ENCODE assay signal across 8 cellular contexts in the genomic region with DNA sequence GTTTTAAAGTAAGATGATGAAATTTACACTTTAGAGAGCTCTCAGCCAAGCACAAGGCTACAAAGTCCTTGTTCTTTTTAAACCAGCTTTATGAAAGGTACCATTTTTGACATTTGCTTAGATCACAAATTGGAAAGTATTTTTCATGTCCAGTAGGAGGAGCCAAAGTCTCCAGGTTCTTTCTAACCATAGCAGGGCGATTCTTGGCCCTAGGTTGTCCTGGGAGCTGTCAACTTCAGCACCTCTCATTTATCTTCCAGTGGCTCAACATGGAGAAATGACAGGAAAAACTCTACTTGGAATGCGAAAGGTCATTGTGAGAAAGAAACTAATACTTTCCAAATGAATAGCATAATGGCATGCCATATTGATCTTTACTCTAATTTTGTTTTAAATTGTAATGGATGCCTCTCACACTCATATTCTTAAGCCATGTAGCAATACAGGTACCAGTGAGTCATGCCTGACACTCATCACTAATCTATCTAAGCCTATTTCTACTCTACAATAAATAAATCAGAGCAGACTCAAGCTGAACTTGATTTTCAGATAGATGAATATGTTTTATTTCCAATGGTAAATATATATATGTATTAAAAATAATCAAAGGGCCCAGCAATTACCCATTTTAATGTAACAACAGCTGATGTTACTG.
DNase-seq lines count a peak whose midpoint lies in the region; ATAC-seq and TF ChIP-seq lines count a peak whose summit lies in the region.

No MANE protein-coding gene starts in this region.

- no peaks in the 10 kb centered on the region for H3K9me3 ChIP-seq in WERI-Rb-1 (ENCODE audit: severe bottlenecking)
- peaks cover 0 to 1% of the 10 kb centered on the region in 2 donors for H3K9me3 ChIP-seq in left lung
- no peaks in the 10 kb centered on the region for H3K9me3 ChIP-seq in colonic mucosa

- H3K9ac ChIP-seq in colonic mucosa (ENCODE audit: low read depth in 2 of 2, low read length in 2 of 2) = no peak overlapping the region

- H3K27ac ChIP-seq in WERI-Rb-1 = no peak overlapping the region
- H3K27ac ChIP-seq in left lung = no peak overlapping the region
- H3K27ac ChIP-seq in colonic mucosa = no peak overlapping the region

- peak; percentile 23 for DNase-seq in EH (ENCODE audit: low read depth)
- DNase-seq in LNCaP clone FGC (ENCODE audit: low read depth) = peak; percentile 49
- peak; percentile 16 for DNase-seq in WERI-Rb-1
- no peak for DNase-seq in left lung
- DNase-seq in colonic mucosa = no peak
- no peak for DNase-seq in T1000 (lab: John Stamatoyannopoulos, UW)
- no peak for DNase-seq in NK-92 treated with Interleukin-12 subunit alpha and Interleukin-12 subunit beta, amount 100 ng/mL, for 24 hours (lab: John Stamatoyannopoulos, UW)

- H3K4me1 ChIP-seq in left lung = no peaks in the 10 kb centered on the region
- H3K4me1 ChIP-seq in colonic mucosa = no peaks in the 10 kb centered on the region

- H3K36me3 ChIP-seq in WERI-Rb-1 (no peaks in the 10 kb centered on the region), left lung (no peaks in the 10 kb centered on the region), colonic mucosa (no peaks in the 10 kb centered on the region)

- H3K27me3 ChIP-seq in WERI-Rb-1 (ENCODE audit: insufficient read depth, low read depth, severe bottlenecking) = peaks cover 21% of the 10 kb centered on the region
- peaks cover 13 to 50% of the 10 kb centered on the region in 2 donors for H3K27me3 ChIP-seq in left lung
- peaks cover 17% of the 10 kb centered on the region for H3K27me3 ChIP-seq in colonic mucosa

- H3K4me3 ChIP-seq in LNCaP clone FGC (ENCODE audit: low read depth, low read length) (no peak overlapping the region), WERI-Rb-1 (ENCODE audit: low read depth, low read length) (no peak overlapping the region), left lung (no peak overlapping the region), colonic mucosa (no peak overlapping the region)

- peak; percentile 55 for TF ChIP-seq CTCF in LNCaP clone FGC (IDR thresholded peaks at IDR 0.05; ENCODE audit: control insufficient read depth, extremely low read depth, insufficient read depth)
- TF ChIP-seq CTCF in WERI-Rb-1 (IDR thresholded peaks at IDR 0.05; ENCODE audit: low read depth, low read length) = peak; percentile 58; the same call in 1 of the 2 replicates
- no peak for TF ChIP-seq CTCF in left lung (IDR thresholded peaks at IDR 0.05)
- no peak for TF ChIP-seq CTCF in colonic mucosa (IDR thresholded peaks at IDR 0.05)

- ATAC-seq in left lung = peak; percentile 70
- no peak for ATAC-seq in HG02759 (IDR thresholded peaks at IDR 0.05; ENCODE audit: unreplicated experiment)

- intact Hi-C loops in left lung (cut with DNase I) = no loop called here
- intact Hi-C loops in colonic mucosa (cut with DNase I) = loop anchor here (10.0 kb wide), 1 partner anchor 558 kb away; no protein-coding TSS in a partner anchor

Comparison
In these comparisons a context has a peak if more than half of its experiments do, and no peak if none do; other contexts are left out.
1. DNase-seq: peak in EH (single experiment), LNCaP clone FGC (single experiment) and WERI-Rb-1 (single experiment); none in left lung (0 of 2), colonic mucosa (single experiment), T1000 (single experiment) and NK-92 treated with Interleukin-12 subunit alpha and Interleukin-12 subunit beta, amount 100 ng/mL, for 24 hours (single experiment).
2. CTCF ChIP-seq: peak in LNCaP clone FGC (single experiment) and WERI-Rb-1 (single experiment); none in left lung (0 of 2) and colonic mucosa (single experiment).